ENCODE assay signal across 8 cellular contexts in genomic region chr6:27617700-27618689, GRCh38.
DNase-seq lines count a peak whose midpoint lies in the region; TF ChIP-seq lines count a peak whose summit lies in the region.

No MANE protein-coding gene starts in this region.

- no peak overlapping the region for H3K27ac Mint-ChIP-seq in neural crest cell (ENCODE audit: unreplicated experiment)

- peak overlapping the region; percentile 61 for H3K4me3 ChIP-seq in choroid plexus epithelial cell (ENCODE audit: low read depth, low read length)

- CTCF ChIA-PET in GM10248 (lab: Yijun Ruan, JAX), result interaction anchor here (0.7 to 3.5 kb wide), 7 partner anchors 9 to 70 kb away, joined by 3 to 19 read pairs (median 4); no protein-coding TSS in a partner anchor

- no peaks in the 10 kb centered on the region for H3K36me3 Mint-ChIP-seq in neural crest cell (ENCODE audit: low read depth)

- H3K4me1 Mint-ChIP-seq in neural crest cell, result peaks cover 18% of the 10 kb centered on the region

- POLR2A ChIA-PET in GM10248 (lab: Yijun Ruan, JAX), result no interaction called here

- DNase-seq in GM10248 (ENCODE audit: extremely low spot score), result peak; percentile 37
- DNase-seq in NCI-H2227 (lab: John Stamatoyannopoulos, UW; ENCODE audit: unreplicated experiment), result peak; percentile 54
- DNase-seq in choroid plexus epithelial cell (ENCODE audit: low read depth), result peak; percentile 60
- DNase-seq in neural crest cell (ENCODE audit: low read depth, low spot score), result no peak
- no peak for DNase-seq in CD1c-positive myeloid dendritic cell (ENCODE audit: extremely low spot score)
- DNase-seq in activated effector memory CD4-positive, alpha-beta T cell treated with Interleukin-2 at 50 U/mL for 16 hours, result no peak
- no peak for DNase-seq in globus pallidus (ENCODE audit: low spot score)
- DNase-seq in NCI-H187 (lab: John Stamatoyannopoulos, UW), result no peak

- peaks cover 70% of the 10 kb centered on the region for H3K27me3 Mint-ChIP-seq in neural crest cell (ENCODE audit: low read depth)

- no peak for TF ChIP-seq CTCF in GM10248 (IDR thresholded peaks at IDR 0.05; ENCODE audit: control extremely low read depth, extremely low read depth, low read depth, missing control alignments)
- TF ChIP-seq CTCF in choroid plexus epithelial cell (conservative IDR thresholded peaks at IDR 0.05; ENCODE audit: low read depth, low read length), result peak; percentile 23
- peak; percentile 34 for TF ChIP-seq CTCF in neural crest cell (conservative IDR thresholded peaks at IDR 0.05)

- no peaks in the 10 kb centered on the region for H3K9me3 Mint-ChIP-seq in neural crest cell

- peak overlapping the region; percentile 91 for H3K4me3 Mint-ChIP-seq in neural crest cell

Comparison
In these comparisons a context has a peak if more than half of its experiments do, and no peak if none do; other contexts are left out.
1. DNase-seq: peak in GM10248 (single experiment), NCI-H2227 (single experiment) and choroid plexus epithelial cell (single experiment); none in neural crest cell (single experiment), CD1c-positive myeloid dendritic cell (single experiment), activated effector memory CD4-positive, alpha-beta T cell treated with Interleukin-2 at 50 U/mL for 16 hours (single experiment), globus pallidus (single experiment) and NCI-H187 (0 of 2).